In genomic region chr11:93741882-93742226, GRCh38 we compare ENCODE assay signal across 1 cellular context.
A peak's percentile ranks its signal among the peaks of the same experiment; 100 is the strongest.
TF ChIP-seq lines count a peak whose summit lies in the region.

No MANE protein-coding gene starts in this region.

TF ChIP-seq in H1, 55 proteins besides CTCF, POLR2A, EP300 and RAD21 (continued from another document):
- peak; percentile 7 for TF ChIP-seq ASH2L (IDR thresholded peaks at IDR 0.05; ENCODE audit: low read length)
- TF ChIP-seq CHD2 (IDR thresholded peaks at IDR 0.05; ENCODE audit: low read length): no peak
- TF ChIP-seq BRCA1 (IDR thresholded peaks at IDR 0.05; ENCODE audit: low read depth, low read length): no peak
- no peak for TF ChIP-seq SIN3A (conservative IDR thresholded peaks at IDR 0.05 in 1 of 2, IDR thresholded peaks at IDR 0.05 in 1 of 2; ENCODE audit: low read depth in 1 of 2, low read length in 2 of 2)
